21 cellular contexts compared by ENCODE assay signal in genomic region chr17:81000631-81001357, GRCh38. TPM values are rescaled to one million over a fixed set of nuclear protein-coding genes. Genes with fewer than 3 reads are reported as not detected.
DNase-seq lines count a peak whose midpoint lies in the region; ATAC-seq, FAIRE-seq and TF ChIP-seq lines count a peak whose summit lies in the region.
"Had no signal": no experiment of that assay in that cellular context is flagged by ENCODE, and none has a peak within 500 bp of the region (broad histone marks: within the 10 kb centered on the region; RNA-seq: fewer than 3 reads in every experiment).

No MANE protein-coding gene starts in this region.

- no peak for TF ChIP-seq CTCF in GM13977 (IDR thresholded peaks at IDR 0.05; ENCODE audit: extremely low read depth, insufficient read depth, missing control alignments)
- TF ChIP-seq CTCF in K562 (IDR thresholded peaks at IDR 0.05 in 2 of 3, conservative IDR thresholded peaks at IDR 0.05 in 1 of 3; ENCODE audit: insufficient read depth in 2 of 3, low read depth in 1 of 3, low read length in 3 of 3): no peak

- H3K9me3 ChIP-seq in K562 (replicated peaks; ENCODE audit: control insufficient read depth, insufficient read depth, low read depth, low read length): no peaks in the 10 kb centered on the region
- H3K9me3 ChIP-seq: BE2C, MG63, thoracic aorta had no signal

- H3K9ac ChIP-seq in K562 (ENCODE audit: insufficient read depth in 1 of 2, low read depth in 2 of 2, low read length in 2 of 2): peak overlapping the region in 1 of 2 experiments; percentile 56; a peak in 1 of 4 replicates
- H3K9ac ChIP-seq: neural progenitor cell had no signal

- no peak for TF ChIP-seq POLR2A in K562 (conservative IDR thresholded peaks at IDR 0.05)

- H3K9me1 ChIP-seq in K562 (ENCODE audit: control insufficient read depth, insufficient read depth, low read length): no peaks in the 10 kb centered on the region

- no peak overlapping the region for H2AFZ ChIP-seq in K562 (ENCODE audit: low read depth, low read length)
- H2AFZ ChIP-seq: neural progenitor cell had no signal

- H3K4me3 ChIP-seq in K562: no peak overlapping the region
- H3K4me3 ChIP-seq: MG63, neural progenitor cell, thoracic aorta had no signal

- H3K9me3 Mint-ChIP-seq in stimulated activated naive B cell treated with anti-CD40 and anti-IgM and Interleukin-4, amounts not matched to agents 10 μg/mL and 1 μg/mL and 100 μg/mL, for 72 hours: no peaks in the 10 kb centered on the region
- H3K9me3 Mint-ChIP-seq: activated naive CD8-positive, alpha-beta T cell treated with anti-CD3 and anti-CD28 coated beads for 36 hours; activated T-cell treated with anti-CD3 and anti-CD28 coated beads, Interleukin-2, amount 50 U/mL, for 72 hours had no signal

- no peaks in the 10 kb centered on the region for H3K27me3 ChIP-seq in K562 (ENCODE audit: control insufficient read depth in 2 of 2, insufficient read depth in 2 of 2, low read length in 2 of 2)

- no peak overlapping the region for H3K4me2 ChIP-seq in K562 (ENCODE audit: insufficient read depth, low read length)
- H3K4me2 ChIP-seq: neural progenitor cell had no signal

- CTCF ChIA-PET in K562 (lab: Yijun Ruan, JAX; ENCODE audit: low intra/inter-chr PET ratio): no interaction called here

- POLR2A ChIA-PET in K562 (lab: Yijun Ruan, JAX): interaction anchor here (0.6 to 2.9 kb wide), 3 partner anchors 19 to 1695 kb away, joined by 3 to 13 read pairs (median 3); no protein-coding TSS in a partner anchor

- TF ChIP-seq EP300 in K562 (IDR thresholded peaks at IDR 0.05; ENCODE audit: low read length): no peak

- H3K79me2 ChIP-seq in K562 (ENCODE audit: control insufficient read depth, insufficient read depth, low read length): no peaks in the 10 kb centered on the region

- DNase-seq in GM13977 (ENCODE audit: low spot score): peak; percentile 37
- peak in 1 of 4 experiments; percentile 8 for DNase-seq in K562 (ENCODE audit: extremely low read depth in 1 of 4, low spot score in 3 of 4)
- DNase-seq in left lobe of liver (ENCODE audit: low spot score): peak; percentile 92
- DNase-seq in stimulated activated naive B cell treated with anti-CD40 and anti-IgM and Interleukin-4, amounts not matched to agents 10 μg/mL and 1 μg/mL and 100 μg/mL, for 72 hours: no peak
- DNase-seq in NCI-H226: no peak
- no peak for DNase-seq in NCI-H2081 (lab: John Stamatoyannopoulos, UW)
- DNase-seq: activated CD8-positive, alpha-beta memory T cell treated with anti-CD3 and anti-CD28 coated beads for 24 hours; activated naive CD8-positive, alpha-beta T cell treated with anti-CD3 and anti-CD28 coated beads for 36 hours; activated T-cell treated with anti-CD3 and anti-CD28 coated beads, Interleukin-2, amount 50 U/mL, for 72 hours; BE2C; HCEC 1CT; IMR-90; MG63; NCI-H2227 treated with DMSO at 0.1 percent for 48 hours; PC-3; T-helper 9 cell had no signal

- peaks cover 40% of the 10 kb centered on the region; the same call in 1 of the 3 replicates for H3K36me3 ChIP-seq in K562 (ENCODE audit: control insufficient read depth, insufficient read depth, low read length)
- H3K36me3 ChIP-seq: neural progenitor cell had no signal

- 80% methylated on average over 12 of the region's 18 CpGs for WGBS in K562 (ENCODE audit: insufficient coverage, low coverage, missing lambda C conversion rate)

- H4K20me1 ChIP-seq in K562 (replicated peaks; ENCODE audit: control insufficient read depth, insufficient read depth, low read length): no peaks in the 10 kb centered on the region

- H3K4me1 ChIP-seq in K562 (replicated peaks in 1 of 2; ENCODE audit: control insufficient read depth in 2 of 2, insufficient read depth in 2 of 2, low read length in 2 of 2): peaks cover 19 to 66% of the 10 kb centered on the region in 2 experiments

- BruUV-seq in K562 (replicated peaks; lab: Mats Ljungman, UMichigan): no TSS peak

- peaks cover 8 to 21% of the 10 kb centered on the region in 2 donors for H3K4me1 Mint-ChIP-seq in stimulated activated naive B cell treated with anti-CD40 and anti-IgM and Interleukin-4, amounts not matched to agents 10 μg/mL and 1 μg/mL and 100 μg/mL, for 72 hours

- H3K27ac Mint-ChIP-seq in stimulated activated naive B cell treated with anti-CD40 and anti-IgM and Interleukin-4, amounts not matched to agents 10 μg/mL and 1 μg/mL and 100 μg/mL, for 72 hours: peak overlapping the region; percentile 20
- H3K27ac Mint-ChIP-seq: activated naive CD8-positive, alpha-beta T cell treated with anti-CD3 and anti-CD28 coated beads for 36 hours; activated T-cell treated with anti-CD3 and anti-CD28 coated beads, Interleukin-2, amount 50 U/mL, for 72 hours; neural progenitor cell had no signal

- H3K4me3 Mint-ChIP-seq in stimulated activated naive B cell treated with anti-CD40 and anti-IgM and Interleukin-4, amounts not matched to agents 10 μg/mL and 1 μg/mL and 100 μg/mL, for 72 hours: no peak overlapping the region
- H3K4me3 Mint-ChIP-seq: activated naive CD8-positive, alpha-beta T cell treated with anti-CD3 and anti-CD28 coated beads for 36 hours; activated T-cell treated with anti-CD3 and anti-CD28 coated beads, Interleukin-2, amount 50 U/mL, for 72 hours; neural progenitor cell had no signal

- in situ Hi-C loops in GM13977 (cut with MboI; ENCODE audit: low pct_unique_long_range_greater_than_20kb, low sequenced_read_pairs, unreplicated experiment) (no loop called here), K562 (cut with MboI) (loop anchor here (5.0 kb wide), 1 partner anchor 227 kb away; no protein-coding TSS in a partner anchor)

- peaks cover 26 to 31% of the 10 kb centered on the region in 2 donors for H3K36me3 Mint-ChIP-seq in stimulated activated naive B cell treated with anti-CD40 and anti-IgM and Interleukin-4, amounts not matched to agents 10 μg/mL and 1 μg/mL and 100 μg/mL, for 72 hours

- intact Hi-C loops in K562 (cut with micrococcal nuclease): no loop called here

- FAIRE-seq in K562 (lab: Jason Lieb, UNC): no peak
- FAIRE-seq: keratinocyte had no signal

- peaks cover 21 to 28% of the 10 kb centered on the region in 2 donors for H3K27me3 Mint-ChIP-seq in stimulated activated naive B cell treated with anti-CD40 and anti-IgM and Interleukin-4, amounts not matched to agents 10 μg/mL and 1 μg/mL and 100 μg/mL, for 72 hours

- ATAC-seq in K562 (no peak), left lobe of liver (peak; percentile 85), GM19455 (IDR thresholded peaks at IDR 0.05; ENCODE audit: unreplicated experiment) (no peak)
- ATAC-seq in stimulated activated naive B cell treated with anti-CD40 and anti-IgM and Interleukin-4, amounts not matched to agents 10 μg/mL and 1 μg/mL and 100 μg/mL, for 72 hours (replicated peaks): no peak
- ATAC-seq: activated CD4-positive, CD25-positive, alpha-beta regulatory T cell treated with anti-CD3 and anti-CD28 coated beads, Interleukin-2, amount 50 U/mL, for 24 hours; activated T-cell treated with anti-CD3 and anti-CD28 coated beads, Interleukin-2, amount 50 U/mL, for 72 hours; PC-3 had no signal

- TF ChIP-seq RAD21 in K562 (CRISPR knock-in tag; conservative IDR thresholded peaks at IDR 0.05 in 1 of 2, IDR thresholded peaks at IDR 0.05 in 1 of 2): no peak

- no peak overlapping the region for H3K27ac ChIP-seq in K562 (ENCODE audit: extremely low read depth, low read depth, low read length)
- H3K27ac ChIP-seq: neural progenitor cell, thoracic aorta had no signal

TF ChIP-seq in K562, 482 proteins besides CTCF, POLR2A, EP300 and RAD21 (continues in another document):
- TF ChIP-seq RBFOX2 (IDR thresholded peaks at IDR 0.05; ENCODE audit: low read depth, low read length): 0 out of 2 replicates have a peak, but pooled peaks have one; percentile 30
- TF ChIP-seq KDM4B (IDR thresholded peaks at IDR 0.05; ENCODE audit: borderline replicate concordance in 2 of 2, low read depth in 1 of 2): no peak
- TF ChIP-seq CTBP1 (IDR thresholded peaks at IDR 0.05; ENCODE audit: borderline replicate concordance): no peak

RNA-seq across cellular contexts. Expression of gene CHMP6, which starts 9.2 kb away (rescaled TPM):
- 33.8 and 66.2 TPM in 2 replicates for total RNA-seq in K562 (2011; cell fraction: chromatin; rRNA removed; ENCODE audit: low replicate concordance)
- 40.5 and 47.9 TPM in 2 replicates for total RNA-seq in K562 (2011; cell fraction: nucleolus; rRNA removed)
- 22.9 and 24.6 TPM in 2 replicates for total RNA-seq in K562 (2011; cell fraction: nucleoplasm; rRNA removed)
- total RNA-seq in K562 (2014; rRNA removed) (10.3 and 12.9 TPM in 2 replicates), K562 (2014; rRNA removed; fragmentation: Illumina TruSeq; extraction: Trizol) (14.4 and 15.7 TPM in 2 replicates), K562 (2015; rRNA removed; fragmentation: Illumina TruSeq; extraction: Trizol) (12.7 and 13.8 TPM in 2 replicates), K562 (2021) (25.6 and 26.8 TPM in 2 replicates), left lobe of liver (16.5 TPM)
- polyA plus RNA-seq in K562 (2011; rRNA removed) (8.0 and 13.4 TPM in 2 replicates), K562 (2014; fragmentation: Illumina TruSeq; extraction: Trizol) (11.4 and 15.5 TPM in 2 replicates), K562 (2014; fragmentation: Nextera tagmentation; extraction: Ambion mirVana) (1 to 10 TPM in 1 of 2 experiments, under 1 TPM in 1; 0.25 to 1.8 TPM), K562 (2014; rRNA removed) (28.3 and 30.4 TPM in 2 replicates)
- polyA plus RNA-seq in K562 (2011; cell fraction: cytosol; rRNA removed): 10.5 and 35.5 TPM in 2 replicates
- polyA plus RNA-seq in K562 (2011; cell fraction: nucleus; rRNA removed): 10.7 and 20.1 TPM in 2 replicates
- 13.7 and 20.1 TPM in 2 replicates for polyA plus RNA-seq in K562 (2012)
- polyA minus RNA-seq in K562 (2011; rRNA and poly(A)+ RNA removed): 11.2 and 15.9 TPM in 2 replicates
- 5.0 and 8.7 TPM in 2 replicates for polyA minus RNA-seq in K562 (2011; cell fraction: cytosol; rRNA and poly(A)+ RNA removed)
- 13.5 and 13.7 TPM in 2 replicates for polyA minus RNA-seq in K562 (2011; cell fraction: nucleus; rRNA and poly(A)+ RNA removed)

RNA-seq across cellular contexts. Expression of gene BAIAP2, which starts 34.2 kb away (rescaled TPM):
- 69.8 and 141 TPM in 2 replicates for total RNA-seq in K562 (2011; cell fraction: chromatin; rRNA removed; ENCODE audit: low replicate concordance)
- 54.5 and 61.0 TPM in 2 replicates for total RNA-seq in K562 (2011; cell fraction: nucleolus; rRNA removed)
- total RNA-seq in K562 (2011; cell fraction: nucleoplasm; rRNA removed): 40.5 and 42.0 TPM in 2 replicates
- total RNA-seq in K562 (2014; rRNA removed): 26.7 and 31.9 TPM in 2 replicates
- total RNA-seq in K562 (2014; rRNA removed; fragmentation: Illumina TruSeq; extraction: Trizol): 14.2 and 17.7 TPM in 2 replicates
- total RNA-seq in K562 (2015; rRNA removed; fragmentation: Illumina TruSeq; extraction: Trizol): 18.4 and 21.2 TPM in 2 replicates
- 44.7 and 51.6 TPM in 2 replicates for total RNA-seq in K562 (2021)
- 9.8 and 13.6 TPM in 2 replicates for polyA plus RNA-seq in K562 (2011; rRNA removed)
- 9.8 and 28.7 TPM in 2 replicates for polyA plus RNA-seq in K562 (2011; cell fraction: cytosol; rRNA removed)
- 37.7 and 77.3 TPM in 2 replicates for polyA plus RNA-seq in K562 (2011; cell fraction: nucleus; rRNA removed)
- polyA plus RNA-seq in K562 (2012): 37.1 and 42.6 TPM in 2 replicates
- 20.7 and 30.0 TPM in 2 replicates for polyA plus RNA-seq in K562 (2014; fragmentation: Illumina TruSeq; extraction: Trizol)
- polyA plus RNA-seq in K562 (2014; fragmentation: Nextera tagmentation; extraction: Ambion mirVana): 1 to 10 TPM; 2.3 to 2.4 TPM
- 17.3 and 23.2 TPM in 2 replicates for polyA plus RNA-seq in K562 (2014; rRNA removed)
- 11.9 and 13.6 TPM in 2 replicates for polyA minus RNA-seq in K562 (2011; rRNA and poly(A)+ RNA removed)
- polyA minus RNA-seq in K562 (2011; cell fraction: cytosol; rRNA and poly(A)+ RNA removed): 22.8 and 24.8 TPM in 2 replicates
- polyA minus RNA-seq in K562 (2011; cell fraction: nucleus; rRNA and poly(A)+ RNA removed): 38.3 and 38.6 TPM in 2 replicates
- 101 TPM for total RNA-seq in left lobe of liver

Comparison
In these comparisons a context has a peak if more than half of its experiments do, and no peak if none do; other contexts are left out.
1. DNase-seq: peak in GM13977 (single experiment) and left lobe of liver (single experiment); none in stimulated activated naive B cell treated with anti-CD40 and anti-IgM and Interleukin-4, amounts not matched to agents 10 μg/mL and 1 μg/mL and 100 μg/mL, for 72 hours (single experiment), NCI-H226 (single experiment) and NCI-H2081 (0 of 2).